ENCODE assay signal across 16 cellular contexts in genomic region chr18:22385718-22386117, GRCh38. TPM values are rescaled to one million over a fixed set of nuclear protein-coding genes. Genes with fewer than 3 reads are reported as not detected.
DNase-seq lines count a peak whose midpoint lies in the region; ATAC-seq and TF ChIP-seq lines count a peak whose summit lies in the region.
"Had no signal": no experiment of that assay in that cellular context is flagged by ENCODE, and none has a peak within 500 bp of the region (broad histone marks: within the 10 kb centered on the region; RNA-seq: fewer than 3 reads in every experiment).

No MANE protein-coding gene starts in this region.

- H3K4me1 ChIP-seq in IMR-90 (ENCODE audit: control insufficient read depth, insufficient read depth, low read length) (0 out of 2 replicates have a peak, but pooled peaks cover 2% of the 10 kb centered on the region), mesendoderm (ENCODE audit: control insufficient read depth, low read depth, low read length) (no peaks in the 10 kb centered on the region), endodermal cell (ENCODE audit: control insufficient read depth, insufficient read depth, low read length) (no peaks in the 10 kb centered on the region)

- TF ChIP-seq RAD21 in IMR-90 (IDR thresholded peaks at IDR 0.05; ENCODE audit: low read length), result peak; percentile 17

- dilution Hi-C loops in IMR-90 (cut with HindIII; ENCODE audit: low sequenced_read_pairs, unreplicated experiment), result no loop called here

- in situ Hi-C loops in IMR-90 (cut with MboI; ENCODE audit: low sequenced_read_pairs), result no loop called here

- H3K27me3 ChIP-seq in IMR-90 (ENCODE audit: control insufficient read depth, insufficient read depth, low read length) (peaks cover 4% of the 10 kb centered on the region; the same call in 1 of the 2 replicates), mesendoderm (ENCODE audit: insufficient read depth, low read length, poor library complexity) (no peaks in the 10 kb centered on the region), endodermal cell (ENCODE audit: control insufficient read depth, insufficient read depth, low read length, poor library complexity, severe bottlenecking) (no peaks in the 10 kb centered on the region)

- H3K36me3 Mint-ChIP-seq in effector memory CD8-positive, alpha-beta T cell (ENCODE audit: insufficient read depth), result peaks cover 3% of the 10 kb centered on the region
- no peaks in the 10 kb centered on the region for H3K36me3 Mint-ChIP-seq in endodermal cell (ENCODE audit: low read depth)
- no peaks in the 10 kb centered on the region for H3K36me3 Mint-ChIP-seq in activated CD8-positive, alpha-beta T cell treated with anti-CD3 and anti-CD28 coated beads for 36 hours (ENCODE audit: low read depth)

- no peak overlapping the region for H2AK9ac ChIP-seq in IMR-90 (replicated peaks; ENCODE audit: low read depth, low read length, poor library complexity)

- H3K4ac ChIP-seq in IMR-90 (ENCODE audit: low read depth, low read length) (0 out of 2 replicates have a peak overlapping the region, but pooled peaks have one; percentile 72), mesendoderm (ENCODE audit: low read depth, low read length) (no peak overlapping the region)

- no peak overlapping the region for H4K8ac ChIP-seq in IMR-90 (ENCODE audit: low read depth in 2 of 2, low read length in 2 of 2)
- no peak overlapping the region for H4K8ac ChIP-seq in mesendoderm (ENCODE audit: low read depth, low read length)

- no peaks in the 10 kb centered on the region for H3K9me3 ChIP-seq in IMR-90 (ENCODE audit: control insufficient read depth, insufficient read depth, low read length)
- no peaks in the 10 kb centered on the region for H3K9me3 ChIP-seq in endodermal cell (ENCODE audit: control insufficient read depth, low read length)

- DNase-seq in AG10803 (ENCODE audit: low read depth), result peak; percentile 95
- DNase-seq in IMR-90, result peak; percentile 83
- DNase-seq in effector memory CD8-positive, alpha-beta T cell, result peak in 1 of 3 experiments; percentile 39
- peak; percentile 18 for DNase-seq in mesendoderm
- no peak for DNase-seq in endodermal cell
- DNase-seq in activated CD8-positive, alpha-beta T cell treated with anti-CD3 and anti-CD28 coated beads for 36 hours, result no peak
- DNase-seq: activated CD4-positive, alpha-beta T cell treated with anti-CD3 and anti-CD28 coated beads for 36 hours; activated T-cell treated with anti-CD3 and anti-CD28 coated beads, Interleukin-2, amount 50 U/mL, for 48 hours; GDM1; Karpas-422; stimulated activated CD4-positive, alpha-beta T cell treated with anti-CD3 and anti-CD28 coated beads, Interleukin-4, amount 100 ng/mL, for 24 hours had no signal

- H3K27me3 Mint-ChIP-seq in effector memory CD8-positive, alpha-beta T cell, result no peaks in the 10 kb centered on the region
- H3K27me3 Mint-ChIP-seq in endodermal cell (ENCODE audit: insufficient read depth), result peaks cover 18% of the 10 kb centered on the region
- H3K27me3 Mint-ChIP-seq in activated CD8-positive, alpha-beta T cell treated with anti-CD3 and anti-CD28 coated beads for 36 hours, result no peaks in the 10 kb centered on the region
- H3K27me3 Mint-ChIP-seq: activated CD4-positive, alpha-beta T cell treated with anti-CD3 and anti-CD28 coated beads for 36 hours had no signal

- no TSS peak for BruUV-seq in IMR-90 (replicated peaks; lab: Mats Ljungman, UMichigan)

- H4K91ac ChIP-seq in IMR-90 (ENCODE audit: insufficient read depth, low read depth, low read length), result no peak overlapping the region

- TF ChIP-seq CTCF in AG10803 (conservative IDR thresholded peaks at IDR 0.05; ENCODE audit: low read length) (no peak), IMR-90 (conservative IDR thresholded peaks at IDR 0.05; ENCODE audit: low read depth, low read length) (no peak), endodermal cell (conservative IDR thresholded peaks at IDR 0.05) (no peak)
- no peak for TF ChIP-seq CTCF in activated CD8-positive, alpha-beta T cell treated with anti-CD3 and anti-CD28 coated beads for 36 hours (IDR thresholded peaks at IDR 0.05)

- POLR2A ChIA-PET in IMR-90 (lab: Charles Lee; ENCODE audit: unreplicated experiment), result no interaction called here
- POLR2A ChIA-PET in activated CD8-positive, alpha-beta T cell treated with anti-CD3 and anti-CD28 coated beads for 36 hours (lab: Charles Lee), result no interaction called here

- H3K4me2 ChIP-seq in IMR-90 (ENCODE audit: low read depth, low read length) (peak overlapping the region; percentile 36; the same call in 1 of the 2 replicates), mesendoderm (ENCODE audit: low read length) (no peak overlapping the region)

- H3K14ac ChIP-seq in IMR-90 (replicated peaks; ENCODE audit: low read depth, low read length), result no peak overlapping the region

- H3K79me1 ChIP-seq in IMR-90 (ENCODE audit: low read depth in 1 of 2, low read length in 2 of 2) (no peaks in the 10 kb centered on the region), mesendoderm (ENCODE audit: low read length) (no peaks in the 10 kb centered on the region)

- H3K4me3 ChIP-seq in AG10803 (ENCODE audit: low read length) (no peak overlapping the region), IMR-90 (ENCODE audit: insufficient read depth, low read depth, low read length) (no peak overlapping the region), mesendoderm (ENCODE audit: low read length) (no peak overlapping the region), endodermal cell (ENCODE audit: low read length) (no peak overlapping the region)

- no peak overlapping the region for H3K27ac ChIP-seq in IMR-90 (ENCODE audit: insufficient read depth, low read length)
- no peak overlapping the region for H3K27ac ChIP-seq in mesendoderm (ENCODE audit: low read depth, low read length)
- no peak overlapping the region for H3K27ac ChIP-seq in endodermal cell (ENCODE audit: low read depth, low read length)

- WGBS in IMR-90 (ENCODE audit: extremely low coverage in 2 of 2, insufficient read length in 1 of 2), 2 experiments, result 0% methylated on average over 1 of the region's 4 CpGs; no CpG with 5 or more reads in 1 of the 2 experiments
- WGBS in mesendoderm (ENCODE audit: extremely low coverage, insufficient coverage, low lambda C conversion rate), result no CpG with 5 or more reads among the region's 4 CpGs
- WGBS in endodermal cell (ENCODE audit: insufficient coverage in 1 of 2, insufficient read length in 1 of 2), 2 experiments, result 52 to 56% methylated on average over 2 to 4 of the region's 4 CpGs

- H4K5ac ChIP-seq in IMR-90 (ENCODE audit: low read depth, low read length), result 0 out of 2 replicates have a peak overlapping the region, but pooled peaks have one; percentile 3
- H4K5ac ChIP-seq in mesendoderm (ENCODE audit: low read length), result no peak overlapping the region

- 0 out of 2 replicates have a peak overlapping the region, but pooled peaks have one; percentile 86 for H3K23ac ChIP-seq in IMR-90 (ENCODE audit: low read depth, low read length)
- no peak overlapping the region for H3K23ac ChIP-seq in mesendoderm (ENCODE audit: low read length)

- no peak overlapping the region for H2BK20ac ChIP-seq in IMR-90 (ENCODE audit: low read depth, low read length)

- H2AFZ ChIP-seq in IMR-90 (replicated peaks; ENCODE audit: low read length, poor library complexity), result no peak overlapping the region

- peak overlapping the region in 1 of 2 donors; percentile 18 for H3K4me3 Mint-ChIP-seq in effector memory CD8-positive, alpha-beta T cell
- no peak overlapping the region for H3K4me3 Mint-ChIP-seq in endodermal cell
- H3K4me3 Mint-ChIP-seq in activated CD8-positive, alpha-beta T cell treated with anti-CD3 and anti-CD28 coated beads for 36 hours, result no peak overlapping the region
- H3K4me3 Mint-ChIP-seq: activated CD4-positive, alpha-beta T cell treated with anti-CD3 and anti-CD28 coated beads for 36 hours; stimulated activated naive CD8-positive, alpha-beta T cell treated with anti-CD3 and anti-CD28 coated beads, Interleukin-15, Interleukin-2, amounts not matched to agents 100 ng/mL and 50 ng/mL, for 24 hours; T-helper 1 cell treated with Interleukin-12 subunit alpha and Interleukin-12 subunit beta and Interleukin-4 antibody, amounts not matched to agents 30 μg/mL and 1 μg/mL, for 36 hours had no signal

- H3K9me1 ChIP-seq in IMR-90 (ENCODE audit: insufficient read depth, low read length), result no peaks in the 10 kb centered on the region

- CTCF ChIA-PET in IMR-90 (lab: Yijun Ruan, JAX), result no interaction called here
- CTCF ChIA-PET in activated CD8-positive, alpha-beta T cell treated with anti-CD3 and anti-CD28 coated beads for 36 hours (lab: Charles Lee), result no interaction called here

- H3K27ac Mint-ChIP-seq in effector memory CD8-positive, alpha-beta T cell, result peak overlapping the region in 1 of 2 donors; percentile 49
- no peak overlapping the region for H3K27ac Mint-ChIP-seq in endodermal cell
- no peak overlapping the region for H3K27ac Mint-ChIP-seq in activated CD8-positive, alpha-beta T cell treated with anti-CD3 and anti-CD28 coated beads for 36 hours
- H3K27ac Mint-ChIP-seq: activated CD4-positive, alpha-beta T cell treated with anti-CD3 and anti-CD28 coated beads for 36 hours; progenitor cell of endocrine pancreas; stimulated activated naive CD8-positive, alpha-beta T cell treated with anti-CD3 and anti-CD28 coated beads, Interleukin-15, Interleukin-2, amounts not matched to agents 100 ng/mL and 50 ng/mL, for 24 hours; T-helper 1 cell treated with Interleukin-12 subunit alpha and Interleukin-12 subunit beta and Interleukin-4 antibody, amounts not matched to agents 30 μg/mL and 1 μg/mL, for 36 hours had no signal

- H2BK120ac ChIP-seq in IMR-90 (ENCODE audit: low read depth, low read length) (peak overlapping the region; percentile 59; the same call in 1 of the 2 replicates), mesendoderm (ENCODE audit: low read depth, low read length) (no peak overlapping the region)

- peaks cover 12 to 27% of the 10 kb centered on the region in 2 donors for H3K4me1 Mint-ChIP-seq in effector memory CD8-positive, alpha-beta T cell (ENCODE audit: low read depth in 2 of 2)
- peaks cover 3% of the 10 kb centered on the region for H3K4me1 Mint-ChIP-seq in endodermal cell
- H3K4me1 Mint-ChIP-seq in activated CD8-positive, alpha-beta T cell treated with anti-CD3 and anti-CD28 coated beads for 36 hours (ENCODE audit: low read depth), result peaks cover 1% of the 10 kb centered on the region
- H3K4me1 Mint-ChIP-seq: activated CD4-positive, alpha-beta T cell treated with anti-CD3 and anti-CD28 coated beads for 36 hours had no signal

- H3K56ac ChIP-seq in IMR-90 (ENCODE audit: extremely low read depth, insufficient read depth, low read length) (no peak overlapping the region), mesendoderm (ENCODE audit: low read length) (no peak overlapping the region)

- H3K18ac ChIP-seq in IMR-90 (ENCODE audit: low read depth, low read length), result peak overlapping the region; percentile 45; the same call in 1 of the 2 replicates
- no peak overlapping the region for H3K18ac ChIP-seq in mesendoderm (ENCODE audit: low read length)

- H3K36me3 ChIP-seq in IMR-90 (ENCODE audit: control insufficient read depth, insufficient read depth, low read length) (no peaks in the 10 kb centered on the region), mesendoderm (ENCODE audit: control insufficient read depth, insufficient read depth, low read length) (no peaks in the 10 kb centered on the region), endodermal cell (ENCODE audit: control insufficient read depth, insufficient read depth, low read length) (no peaks in the 10 kb centered on the region)

- no peaks in the 10 kb centered on the region for H4K20me1 ChIP-seq in IMR-90 (ENCODE audit: insufficient read depth, low read length)

- intact Hi-C loops in IMR-90 (cut with micrococcal nuclease), result no loop called here
- intact Hi-C loops in activated CD8-positive, alpha-beta T cell treated with anti-CD3 and anti-CD28 coated beads for 36 hours (cut with micrococcal nuclease), result no loop called here

- no peaks in the 10 kb centered on the region for H3K9me3 Mint-ChIP-seq in effector memory CD8-positive, alpha-beta T cell
- H3K9me3 Mint-ChIP-seq in endodermal cell, result no peaks in the 10 kb centered on the region
- H3K9me3 Mint-ChIP-seq in activated CD8-positive, alpha-beta T cell treated with anti-CD3 and anti-CD28 coated beads for 36 hours, result no peaks in the 10 kb centered on the region

- ATAC-seq in IMR-90 (ENCODE audit: low read depth) (peak; percentile 77), HG02870 (IDR thresholded peaks at IDR 0.05; ENCODE audit: unreplicated experiment) (no peak), GM19397 (IDR thresholded peaks at IDR 0.05; ENCODE audit: unreplicated experiment) (no peak)
- peak; percentile 95 for ATAC-seq in effector memory CD8-positive, alpha-beta T cell (replicated peaks)
- ATAC-seq in activated CD8-positive, alpha-beta T cell treated with anti-CD3 and anti-CD28 coated beads for 36 hours, result no peak
- ATAC-seq: activated CD4-positive, alpha-beta T cell treated with anti-CD3 and anti-CD28 coated beads for 36 hours had no signal

- H2AK5ac ChIP-seq in IMR-90 (ENCODE audit: low read depth, low read length), result no peak overlapping the region
- H2AK5ac ChIP-seq in mesendoderm (ENCODE audit: low read length), result no peak overlapping the region

- no peak overlapping the region for H2BK5ac ChIP-seq in IMR-90 (ENCODE audit: low read depth, low read length, poor library complexity, severe bottlenecking)
- H2BK5ac ChIP-seq in mesendoderm (ENCODE audit: low read length), result no peak overlapping the region

- H2BK15ac ChIP-seq in IMR-90 (ENCODE audit: low read depth, low read length) (no peak overlapping the region), mesendoderm (replicated peaks; ENCODE audit: low read depth) (no peak overlapping the region)

- TF ChIP-seq POLR2A in IMR-90 (IDR thresholded peaks at IDR 0.05; ENCODE audit: low read depth, low read length), result no peak

- H3K79me2 ChIP-seq in mesendoderm (ENCODE audit: control insufficient read depth, insufficient read depth, low read length), result no peaks in the 10 kb centered on the region

- no peak overlapping the region for H3K9ac ChIP-seq in IMR-90 (ENCODE audit: low read depth, low read length)
- H3K9ac ChIP-seq in mesendoderm (ENCODE audit: low read length), result no peak overlapping the region
- H3K9ac ChIP-seq in endodermal cell (ENCODE audit: extremely low read depth, low read length, poor library complexity, severe bottlenecking), result no peak overlapping the region

RNA-seq across cellular contexts. Expression of gene CTAGE1, which starts 32.0 kb away (rescaled TPM):
- total RNA-seq in IMR-90 (2012; rRNA removed) (under 0.01 TPM in 1 of 2 replicates, not detected in the other), endodermal cell (not detected)
- polyA plus RNA-seq in IMR-90 (2012; rRNA removed), result 0.09 and 0.10 TPM in 2 replicates
- polyA plus RNA-seq in IMR-90 (2012; cell fraction: cytosol; rRNA removed), result 0.03 TPM in 1 of 2 replicates, not detected in the other
- polyA plus RNA-seq in IMR-90 (2012; cell fraction: nucleus; rRNA removed; ENCODE audit: low replicate concordance), result 0.06 TPM in 1 of 2 replicates, not detected in the other
- 0.03 TPM for polyA plus RNA-seq in mesendoderm (2013, experiment 1 of 2)
- polyA plus RNA-seq in mesendoderm (2013, experiment 2 of 2), result 0.07 TPM
- polyA plus RNA-seq in endodermal cell (2013, experiment 1 of 2), result not detected
- not detected for polyA plus RNA-seq in endodermal cell (2013, experiment 2 of 2)
- total RNA-seq in activated CD8-positive, alpha-beta T cell treated with anti-CD3 and anti-CD28 coated beads for 36 hours, result not detected
- total RNA-seq: activated CD4-positive, alpha-beta T cell treated with anti-CD3 and anti-CD28 coated beads for 36 hours; progenitor cell of endocrine pancreas had no signal

Comparison
In these comparisons a context has a peak if more than half of its experiments do, and no peak if none do; other contexts are left out.
1. DNase-seq: peak in AG10803 (single experiment), IMR-90 (single experiment) and mesendoderm (single experiment); none in endodermal cell (single experiment) and activated CD8-positive, alpha-beta T cell treated with anti-CD3 and anti-CD28 coated beads for 36 hours (single experiment).
2. ATAC-seq: peak in IMR-90 (single experiment) and effector memory CD8-positive, alpha-beta T cell (single experiment); none in HG02870 (single experiment), activated CD8-positive, alpha-beta T cell treated with anti-CD3 and anti-CD28 coated beads for 36 hours (single experiment) and GM19397 (single experiment).